Comparison of ENCODE assay signal across 1 cellular context in genomic region chr4:108166441-108167315, GRCh38.
TF ChIP-seq lines count a peak whose summit lies in the region.

No MANE protein-coding gene starts in this region.

TF ChIP-seq in GM12878, 131 proteins besides CTCF, POLR2A, EP300 and RAD21 (continued from another document):
- TF ChIP-seq BCL3 (IDR thresholded peaks at IDR 0.05; ENCODE audit: borderline replicate concordance, insufficient read depth, low read depth, low read length, poor library complexity, severe bottlenecking), result no peak
- TF ChIP-seq EGR1 (IDR thresholded peaks at IDR 0.05; ENCODE audit: borderline replicate concordance in 1 of 2, low read depth in 2 of 2, low read length in 2 of 2), result peak in 1 of 2 experiments; percentile 94; a peak in 2 of 3 replicates
- peak; percentile 74 for TF ChIP-seq MXI1 (IDR thresholded peaks at IDR 0.05; ENCODE audit: low read depth, low read length)
- TF ChIP-seq RUNX3 (IDR thresholded peaks at IDR 0.05; ENCODE audit: low read length), result 0 out of 2 replicates have a peak, but pooled peaks have one; percentile 24
- no peak for TF ChIP-seq KDM1A (IDR thresholded peaks at IDR 0.05; ENCODE audit: borderline replicate concordance)
- TF ChIP-seq SMAD1 (IDR thresholded peaks at IDR 0.05; ENCODE audit: low read depth, partially characterized antibody), result no peak
- TF ChIP-seq IKZF1 (conservative IDR thresholded peaks at IDR 0.05), result 0 out of 2 replicates have a peak, but pooled peaks have one; percentile 38
- TF ChIP-seq PBX3 (IDR thresholded peaks at IDR 0.05; ENCODE audit: insufficient replicate concordance, low read depth, low read length), result no peak
- no peak for TF ChIP-seq IRF4 (IDR thresholded peaks at IDR 0.05; ENCODE audit: low read depth, low read length)
